11 cellular contexts compared by ENCODE assay signal in the genomic region with DNA sequence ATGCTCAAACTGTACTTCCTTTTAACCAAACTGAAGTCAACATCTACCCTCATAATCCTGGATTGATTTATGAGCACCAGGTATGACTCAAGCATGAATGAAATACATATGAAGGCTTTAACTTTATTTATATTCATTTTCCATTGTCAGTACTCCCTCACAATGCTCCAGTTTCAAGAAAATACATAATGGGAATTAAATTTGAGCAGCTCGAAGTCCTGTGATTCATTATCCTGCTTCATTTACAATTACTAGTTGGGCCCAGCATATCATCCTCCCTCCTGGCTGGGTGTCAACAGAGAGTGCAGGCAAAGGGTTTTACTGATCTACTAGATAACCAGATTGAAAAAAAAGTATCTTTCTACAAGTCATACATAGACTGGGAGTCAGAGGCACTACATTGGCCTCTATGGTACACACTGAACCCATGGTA. TPM values are rescaled to one million over a fixed set of nuclear protein-coding genes. Genes with fewer than 3 reads are reported as not detected.
DNase-seq lines count a peak whose midpoint lies in the region; ATAC-seq, FAIRE-seq and TF ChIP-seq lines count a peak whose summit lies in the region.
"Had no signal": no experiment of that assay in that cellular context is flagged by ENCODE, and none has a peak within 500 bp of the region (broad histone marks: within the 10 kb centered on the region; RNA-seq: fewer than 3 reads in every experiment).

No MANE protein-coding gene starts in this region.

- POLR2A ChIA-PET in WTC11 (lab: Charles Lee) = no interaction called here

- H3K4me3 ChIP-seq in HAP-1 = no peak overlapping the region
- H3K4me3 ChIP-seq in small intestine (ENCODE audit: low read depth in 1 of 2, low read length in 2 of 2) = no peak overlapping the region

- peak overlapping the region; percentile 75 for H3K27ac Mint-ChIP-seq in WTC11

- CTCF ChIA-PET in WTC11 (lab: Charles Lee) = interaction anchor here (1.5 kb wide), 1 partner anchor 22 kb away, joined by 5 read pairs; no protein-coding TSS in a partner anchor

- WGBS in small intestine, 3 donors = 28 to 42% (median 40%) methylated on average over 1 of the region's 1 CpG

- no peaks in the 10 kb centered on the region for H3K27me3 ChIP-seq in HAP-1 (ENCODE audit: low read depth)
- H3K27me3 ChIP-seq in small intestine (ENCODE audit: control insufficient read depth in 2 of 2, insufficient read depth in 2 of 2, low read length in 2 of 2) = no peaks in the 10 kb centered on the region

- TF ChIP-seq CTCF in WTC11 (IDR thresholded peaks at IDR 0.05) = no peak

- H3K36me3 ChIP-seq in HAP-1 (replicated peaks) (peaks cover 20% of the 10 kb centered on the region), small intestine (ENCODE audit: control insufficient read depth in 2 of 2, insufficient read depth in 2 of 2, low read length in 2 of 2) (peaks cover 5% of the 10 kb centered on the region in 2 donors)

- peak overlapping the region; percentile 41 to 64 for H3K27ac ChIP-seq in small intestine (ENCODE audit: low read depth in 1 of 2, low read length in 1 of 2)
- H3K27ac ChIP-seq: HL-60 had no signal

- H3K4me1 ChIP-seq in HAP-1 = peaks cover 19% of the 10 kb centered on the region
- H3K4me1 ChIP-seq in small intestine (ENCODE audit: control insufficient read depth in 2 of 2, insufficient read depth in 1 of 2, low read depth in 1 of 2, low read length in 1 of 2) = no peaks in the 10 kb centered on the region

- in situ Hi-C loops in HAP-1 (cut with MboI; ENCODE audit: low sequenced_read_pairs) = no loop called here

- no peak for FAIRE-seq in small intestine (lab: Jason Lieb, UNC)
- FAIRE-seq: bronchial epithelial cell had no signal

- ATAC-seq in WTC11 (no peak), HG03442 (IDR thresholded peaks at IDR 0.05; ENCODE audit: unreplicated experiment) (no peak), HG03039 (IDR thresholded peaks at IDR 0.05; ENCODE audit: unreplicated experiment) (no peak)

- H3K9me3 Mint-ChIP-seq in WTC11 = no peaks in the 10 kb centered on the region

- peaks cover 28% of the 10 kb centered on the region for H3K36me3 Mint-ChIP-seq in WTC11

- no peaks in the 10 kb centered on the region for H3K27me3 Mint-ChIP-seq in WTC11 (ENCODE audit: low read depth)

- peak; percentile 73 to 82 for DNase-seq in HAP-1 (ENCODE audit: low spot score in 2 of 2)
- DNase-seq in WTC11 (ENCODE audit: low spot score) = no peak
- peak; percentile 30 for DNase-seq in fibroblast of peridontal ligament (ENCODE audit: extremely low read depth)
- DNase-seq in small intestine = peak; percentile 40
- no peak for DNase-seq in cerebellum (ENCODE audit: low spot score)
- DNase-seq: NCI-H345; stimulated activated CD4-positive, alpha-beta T cell treated with anti-CD3 and anti-CD28 coated beads, Interleukin-2, amount 100 ng/mL, for 48 hours had no signal

- H3K4me3 Mint-ChIP-seq in WTC11 = no peak overlapping the region

- no peaks in the 10 kb centered on the region for H3K9me3 ChIP-seq in HAP-1
- H3K9me3 ChIP-seq in small intestine (ENCODE audit: control insufficient read depth, low read depth) = no peaks in the 10 kb centered on the region

- peaks cover 13% of the 10 kb centered on the region for H3K4me1 Mint-ChIP-seq in WTC11

TF ChIP-seq in WTC11, 78 proteins besides CTCF, POLR2A, EP300 and RAD21:
- no peak for TF ChIP-seq CREM (CRISPR knock-in tag; IDR thresholded peaks at IDR 0.05)
- no peak for TF ChIP-seq ZNF532 (CRISPR knock-in tag; IDR thresholded peaks at IDR 0.05; ENCODE audit: borderline replicate concordance)
- no peak for TF ChIP-seq ZNF423 (CRISPR knock-in tag; IDR thresholded peaks at IDR 0.05)
- no peak for TF ChIP-seq HMGXB4 (CRISPR knock-in tag; IDR thresholded peaks at IDR 0.05)
- TF ChIP-seq ZNF512 (CRISPR knock-in tag; IDR thresholded peaks at IDR 0.05; ENCODE audit: borderline replicate concordance) = no peak
- TF ChIP-seq ZBTB21 (CRISPR knock-in tag; IDR thresholded peaks at IDR 0.05; ENCODE audit: borderline replicate concordance) = no peak
- no peak for TF ChIP-seq AR (CRISPR knock-in tag; IDR thresholded peaks at IDR 0.05)

RNA-seq across cellular contexts. Expression of gene SAMHD1, which starts 10.1 kb away (rescaled TPM):
- total RNA-seq in WTC11 (2021) = 31.0 to 34.9 TPM (median 34.2 TPM) in 3 replicates
- 10 to 100 TPM; 22.8 to 78.8 (median 27.3) TPM for polyA plus RNA-seq in small intestine
- 23.4 TPM for total RNA-seq in cerebellum

Comparison
In these comparisons a context has a peak if more than half of its experiments do, and no peak if none do; other contexts are left out.
1. DNase-seq: peak in HAP-1 (2 of 2), fibroblast of peridontal ligament (single experiment) and small intestine (single experiment); none in WTC11 (single experiment) and cerebellum (single experiment).